8 cellular contexts compared by ENCODE assay signal in the genomic region with DNA sequence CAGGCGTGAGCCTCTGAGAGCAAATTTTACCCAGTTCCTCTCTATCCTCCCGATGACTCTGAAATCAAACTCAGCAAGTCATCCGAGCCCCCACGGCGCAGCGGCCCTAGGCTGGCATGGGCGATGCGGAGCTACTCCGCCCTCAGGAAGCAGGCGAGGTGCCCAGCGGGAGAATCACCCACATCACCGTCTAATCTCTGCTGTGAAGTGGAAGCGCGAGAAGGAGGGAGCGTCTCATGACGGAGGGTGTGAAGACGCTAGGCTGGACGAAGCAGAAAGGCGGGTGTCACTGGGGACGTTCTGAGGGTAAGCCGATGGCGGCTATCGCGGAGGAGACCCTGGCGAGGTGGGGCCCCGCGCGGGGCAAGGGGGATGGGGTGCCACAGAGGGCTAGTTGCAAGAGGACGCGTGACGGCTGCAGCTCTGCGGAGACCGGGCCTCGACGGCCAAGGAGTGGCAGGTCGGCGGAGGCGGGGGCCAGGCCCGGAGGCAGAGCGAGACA. TPM values are rescaled to one million over a fixed set of nuclear protein-coding genes. Genes with fewer than 3 reads are reported as not detected.
DNase-seq lines count a peak whose midpoint lies in the region; ATAC-seq and TF ChIP-seq lines count a peak whose summit lies in the region.

No MANE protein-coding gene starts in this region.

- peaks cover 9% of the 10 kb centered on the region for H3K79me2 ChIP-seq in DND-41 (ENCODE audit: insufficient read depth, low read length)

- ATAC-seq in DND-41 (ENCODE audit: insufficient read depth, low read depth) (peak; percentile 25), GM21526 (IDR thresholded peaks at IDR 0.05; ENCODE audit: low FRiP score, unreplicated experiment) (peak; percentile 18)

- H3K9me3 ChIP-seq in DND-41 (ENCODE audit: insufficient read depth, low read length, severe bottlenecking): no peaks in the 10 kb centered on the region
- H3K9me3 ChIP-seq in MG63: no peaks in the 10 kb centered on the region
- no peaks in the 10 kb centered on the region for H3K9me3 ChIP-seq in neutrophil

- peak overlapping the region; percentile 83 for H3K9ac ChIP-seq in DND-41 (ENCODE audit: low read depth, low read length)

- H3K27me3 ChIP-seq in DND-41 (ENCODE audit: insufficient read depth, low read length, poor library complexity): no peaks in the 10 kb centered on the region
- H3K27me3 ChIP-seq in MG63: no peaks in the 10 kb centered on the region
- peaks cover 35% of the 10 kb centered on the region for H3K27me3 ChIP-seq in neutrophil

- peak overlapping the region; percentile 91 for H2AFZ ChIP-seq in DND-41 (ENCODE audit: low read depth, low read length)

- H4K20me1 ChIP-seq in DND-41 (ENCODE audit: insufficient read depth, low read length): no peaks in the 10 kb centered on the region

- H3K27ac ChIP-seq in DND-41 (ENCODE audit: low read length) (peak overlapping the region; percentile 63), neutrophil (peak overlapping the region; percentile 97)

- H3K36me3 ChIP-seq in DND-41 (ENCODE audit: insufficient read depth, low read length) (no peaks in the 10 kb centered on the region; the same call in 1 of the 2 replicates), MG63 (no peaks in the 10 kb centered on the region), neutrophil (no peaks in the 10 kb centered on the region)

- peak overlapping the region; percentile 95 for H3K4me2 ChIP-seq in DND-41 (ENCODE audit: insufficient read depth, low read length)

- TF ChIP-seq CTCF in DND-41 (IDR thresholded peaks at IDR 0.05; ENCODE audit: borderline replicate concordance, extremely low read depth, low read length, poor library complexity, severe bottlenecking) (no peak), fibroblast of the aortic adventitia (IDR thresholded peaks at IDR 0.05; ENCODE audit: insufficient read depth, low read length) (no peak), neutrophil (IDR thresholded peaks at IDR 0.05) (no peak)

- H3K4me3 ChIP-seq in DND-41 (ENCODE audit: low read depth in 1 of 2, low read length in 2 of 2) (peak overlapping the region; percentile 62 to 82; a peak in 3 of 4 replicates), MG63 (peak overlapping the region; percentile 55), fibroblast of the aortic adventitia (ENCODE audit: low read depth, low read length) (peak overlapping the region; percentile 65), neutrophil (ENCODE audit: low read depth in 1 of 2, low read length in 1 of 2) (peak overlapping the region; percentile 60 to 85)

- DNase-seq in DND-41 (no peak), MG63 (peak; percentile 33), fibroblast of the aortic adventitia (ENCODE audit: low read depth) (peak; percentile 43), cortex of kidney (lab: John Stamatoyannopoulos, UW) (no peak), NCI-H446 treated with DMSO at 0.1 percent for 48 hours (lab: John Stamatoyannopoulos, UW) (no peak)
- DNase-seq in activated T-cell treated with anti-CD3 and anti-CD28 coated beads, Interleukin-2, amount 50 U/mL, for 48 hours: peak; percentile 76 to 77

- peaks cover 32% of the 10 kb centered on the region for H3K4me1 ChIP-seq in DND-41 (ENCODE audit: insufficient read depth, low read length)
- peaks cover 53 to 57% of the 10 kb centered on the region in 2 experiments for H3K4me1 ChIP-seq in neutrophil (ENCODE audit: control insufficient read depth in 1 of 2, insufficient read depth in 1 of 2, low read depth in 1 of 2, low read length in 1 of 2)

RNA-seq across cellular contexts. Expression of a gene that starts 9.1 kb away (rescaled TPM):
- 73.9 and 114 TPM in 2 replicates for total RNA-seq in MG63 (2014; rRNA removed; shearing (Covaris generic); ENCODE audit: low replicate concordance)
- total RNA-seq in fibroblast of the aortic adventitia (ENCODE audit: low replicate concordance): 195 and 203 TPM in 2 replicates

RNA-seq across cellular contexts. Expression of a gene that starts 21.9 kb away (rescaled TPM):
- not detected in 2 replicates for total RNA-seq in MG63 (2014; rRNA removed; shearing (Covaris generic); ENCODE audit: low replicate concordance)
- total RNA-seq in fibroblast of the aortic adventitia (ENCODE audit: low replicate concordance): 0.27 TPM in 1 of 2 replicates, not detected in the other

RNA-seq across cellular contexts. Expression of a gene that starts 35.5 kb away (rescaled TPM):
- not detected in 2 replicates for total RNA-seq in MG63 (2014; rRNA removed; shearing (Covaris generic); ENCODE audit: low replicate concordance)
- not detected in 2 replicates for total RNA-seq in fibroblast of the aortic adventitia (ENCODE audit: low replicate concordance)

RNA-seq across cellular contexts. Expression of a gene that starts 42.0 kb away (rescaled TPM):
- 9.7 and 13.4 TPM in 2 replicates for total RNA-seq in MG63 (2014; rRNA removed; shearing (Covaris generic); ENCODE audit: low replicate concordance)
- 9.7 and 110 TPM in 2 replicates for total RNA-seq in fibroblast of the aortic adventitia (ENCODE audit: low replicate concordance)

RNA-seq across cellular contexts. Expression of a gene that starts 51.9 kb away (rescaled TPM):
- total RNA-seq in MG63 (2014; rRNA removed; shearing (Covaris generic); ENCODE audit: low replicate concordance): not detected in 2 replicates
- total RNA-seq in fibroblast of the aortic adventitia (ENCODE audit: low replicate concordance): not detected in 2 replicates

Comparison
In these comparisons a context has a peak if more than half of its experiments do, and no peak if none do; other contexts are left out.
1. DNase-seq: peak in MG63 (single experiment), activated T-cell treated with anti-CD3 and anti-CD28 coated beads, Interleukin-2, amount 50 U/mL, for 48 hours (2 of 2) and fibroblast of the aortic adventitia (single experiment); none in DND-41 (single experiment), cortex of kidney (single experiment) and NCI-H446 treated with DMSO at 0.1 percent for 48 hours (single experiment).
2. Peak in every context shown above with its lines, with median percentiles within 50 percentile points of each other: H3K4me3 ChIP-seq.